21 cellular contexts compared by ENCODE assay signal in the genomic region with DNA sequence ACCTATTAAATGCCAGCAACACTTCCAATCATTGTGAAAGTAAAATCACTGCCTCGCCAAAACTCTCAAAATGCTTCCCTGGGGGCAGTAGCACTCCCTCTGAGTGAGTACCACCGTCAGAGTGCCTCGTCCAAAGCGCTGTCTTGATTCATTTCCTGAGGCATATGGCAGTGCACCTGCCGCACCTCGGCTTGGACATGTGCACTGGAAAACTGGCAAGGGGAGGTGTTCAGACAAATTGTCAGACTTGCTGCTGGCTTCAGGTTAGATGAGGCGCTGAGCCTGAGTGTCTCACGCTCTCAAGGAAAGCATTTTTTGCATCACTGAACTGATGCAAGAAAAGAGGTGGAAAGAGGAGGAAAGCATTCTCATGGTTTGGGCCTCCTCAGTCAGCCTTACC.
A peak's percentile ranks its signal among the peaks of the same experiment; 100 is the strongest.
DNase-seq lines count a peak whose midpoint lies in the region; ATAC-seq and TF ChIP-seq lines count a peak whose summit lies in the region.
"Had no signal": no experiment of that assay in that cellular context is flagged by ENCODE, and none has a peak within 500 bp of the region (broad histone marks: within the 10 kb centered on the region; RNA-seq: fewer than 3 reads in every experiment).

No MANE protein-coding gene starts in this region.

- DNase-seq in NCI-H82 (lab: John Stamatoyannopoulos, UW) (peak; percentile 57), NCI-H82 treated with DMSO at 0.1 percent for 48 hours (lab: John Stamatoyannopoulos, UW; ENCODE audit: unreplicated experiment) (no peak), IMR-90 (no peak), cerebellar cortex (ENCODE audit: low spot score) (peak; percentile 83), D341Med (ENCODE audit: low spot score) (no peak), foreskin fibroblast (no peak), RKO (ENCODE audit: low spot score) (no peak)
- no peak for DNase-seq in stimulated activated effector memory CD8-positive, alpha-beta T cell treated with anti-CD3 and anti-CD28 coated beads, Interleukin-12 subunit alpha, Interleukin-12 subunit beta, amount 100 ng/mL, for 72 hours (ENCODE audit: low spot score in 2 of 2)
- DNase-seq: DMS 273 treated with DMSO at 0.1 percent for 48 hours, GM23248, KG1, NCI-H1092 treated with DMSO at 0.1 percent for 48 hours, NCI-H2081 treated with DMSO at 0.1 percent for 48 hours, NCI-H226, NCI-H526, T-cell had no signal

- H2BK20ac ChIP-seq in IMR-90 (ENCODE audit: low read depth, low read length) = no peak overlapping the region

- no peak overlapping the region for H3K56ac ChIP-seq in IMR-90 (ENCODE audit: extremely low read depth, insufficient read depth, low read length)

- peak overlapping the region; percentile 5 for H2AK9ac ChIP-seq in IMR-90 (replicated peaks; ENCODE audit: low read depth, low read length, poor library complexity)

- no peak overlapping the region for H3K4me3 Mint-ChIP-seq in stimulated activated effector memory CD8-positive, alpha-beta T cell treated with anti-CD3 and anti-CD28 coated beads, Interleukin-12 subunit alpha, Interleukin-12 subunit beta, amount 100 ng/mL, for 72 hours
- H3K4me3 Mint-ChIP-seq: B cell, T-cell had no signal

- H2BK15ac ChIP-seq in IMR-90 (ENCODE audit: low read depth, low read length) = no peak overlapping the region

- H2AK5ac ChIP-seq in IMR-90 (ENCODE audit: low read depth, low read length) = no peak overlapping the region

- TF ChIP-seq CTCF in IMR-90 (conservative IDR thresholded peaks at IDR 0.05; ENCODE audit: low read depth, low read length) = no peak
- TF ChIP-seq CTCF in foreskin fibroblast (IDR thresholded peaks at IDR 0.05; ENCODE audit: low read depth, low read length) = no peak

- no peak overlapping the region for H3K4ac ChIP-seq in IMR-90 (ENCODE audit: low read depth, low read length)

- no peaks in the 10 kb centered on the region for H3K4me1 ChIP-seq in IMR-90 (ENCODE audit: control insufficient read depth, insufficient read depth, low read length)
- H3K4me1 ChIP-seq: A549, HAP-1 had no signal

- H3K23ac ChIP-seq in IMR-90 (ENCODE audit: low read depth, low read length) = no peak overlapping the region

- H3K4me2 ChIP-seq in IMR-90 (ENCODE audit: low read depth, low read length) = no peak overlapping the region
- H3K4me2 ChIP-seq: A549 had no signal

- no peaks in the 10 kb centered on the region for H3K79me1 ChIP-seq in IMR-90 (ENCODE audit: low read depth in 1 of 2, low read length in 2 of 2)

- H3K18ac ChIP-seq in IMR-90 (ENCODE audit: low read depth, low read length) = no peak overlapping the region

- no peak overlapping the region for H4K91ac ChIP-seq in IMR-90 (ENCODE audit: insufficient read depth, low read depth, low read length)

- H3K27ac ChIP-seq in IMR-90 (ENCODE audit: insufficient read depth, low read length) = no peak overlapping the region
- H3K27ac ChIP-seq: A549, GM23248, HL-60 had no signal

- no peak for TF ChIP-seq RAD21 in IMR-90 (IDR thresholded peaks at IDR 0.05; ENCODE audit: low read length)

- H3K9me1 ChIP-seq in IMR-90 (ENCODE audit: insufficient read depth, low read length) = no peaks in the 10 kb centered on the region

- no peak overlapping the region for H3K14ac ChIP-seq in IMR-90 (replicated peaks; ENCODE audit: low read depth, low read length)

- WGBS in IMR-90 (ENCODE audit: extremely low coverage in 2 of 2, insufficient read length in 1 of 2), 2 experiments = 88% methylated on average over 5 of the region's 8 CpGs; no CpG with 5 or more reads in 1 of the 2 experiments

- intact Hi-C loops in IMR-90 (cut with micrococcal nuclease) = no loop called here

- in situ Hi-C loops in IMR-90 (cut with MboI; ENCODE audit: low sequenced_read_pairs) = no loop called here

- no peak for TF ChIP-seq POLR2A in IMR-90 (IDR thresholded peaks at IDR 0.05; ENCODE audit: low read depth, low read length)

- no peak overlapping the region for H4K8ac ChIP-seq in IMR-90 (ENCODE audit: low read depth in 2 of 2, low read length in 2 of 2)

- no peaks in the 10 kb centered on the region for H3K9me3 ChIP-seq in IMR-90 (ENCODE audit: control insufficient read depth, insufficient read depth, low read length)
- H3K9me3 ChIP-seq: A549, HAP-1 had no signal

- H2BK5ac ChIP-seq in IMR-90 (ENCODE audit: low read depth, low read length, poor library complexity, severe bottlenecking) = no peak overlapping the region

- H4K5ac ChIP-seq in IMR-90 (ENCODE audit: low read depth, low read length) = no peak overlapping the region

- no peak overlapping the region for H3K4me3 ChIP-seq in IMR-90 (ENCODE audit: insufficient read depth, low read depth, low read length)
- H3K4me3 ChIP-seq in foreskin fibroblast (ENCODE audit: low read depth in 1 of 2, low read length in 2 of 2) = no peak overlapping the region
- H3K4me3 ChIP-seq: A549, GM23248, HAP-1 had no signal

- H3K27me3 ChIP-seq in IMR-90 (ENCODE audit: control insufficient read depth, insufficient read depth, low read length) = peaks cover 25% of the 10 kb centered on the region

- H2BK120ac ChIP-seq in IMR-90 (ENCODE audit: low read depth, low read length) = no peak overlapping the region

- H3K9me3 Mint-ChIP-seq in stimulated activated effector memory CD8-positive, alpha-beta T cell treated with anti-CD3 and anti-CD28 coated beads, Interleukin-12 subunit alpha, Interleukin-12 subunit beta, amount 100 ng/mL, for 72 hours = no peaks in the 10 kb centered on the region
- H3K9me3 Mint-ChIP-seq: T-cell had no signal

- CTCF ChIA-PET in IMR-90 (lab: Yijun Ruan, JAX) = no interaction called here

- H3K36me3 ChIP-seq in IMR-90 (ENCODE audit: control insufficient read depth, insufficient read depth, low read length) = no peaks in the 10 kb centered on the region
- H3K36me3 ChIP-seq: HAP-1 had no signal

- dilution Hi-C loops in IMR-90 (cut with HindIII; ENCODE audit: low sequenced_read_pairs, unreplicated experiment) = no loop called here

- ATAC-seq in IMR-90 (ENCODE audit: low read depth) = no peak
- no peak for ATAC-seq in stimulated activated effector memory CD8-positive, alpha-beta T cell treated with anti-CD3 and anti-CD28 coated beads, Interleukin-12 subunit alpha, Interleukin-12 subunit beta, amount 100 ng/mL, for 72 hours
- ATAC-seq: A549, Panc1, T-cell had no signal

- H3K9ac ChIP-seq in IMR-90 (ENCODE audit: low read depth, low read length) = no peak overlapping the region
- H3K9ac ChIP-seq: GM23248 had no signal

- no peak overlapping the region for H2AFZ ChIP-seq in IMR-90 (replicated peaks; ENCODE audit: low read length, poor library complexity)
- H2AFZ ChIP-seq: GM23248 had no signal

- no peaks in the 10 kb centered on the region for H3K36me3 Mint-ChIP-seq in stimulated activated effector memory CD8-positive, alpha-beta T cell treated with anti-CD3 and anti-CD28 coated beads, Interleukin-12 subunit alpha, Interleukin-12 subunit beta, amount 100 ng/mL, for 72 hours
- H3K36me3 Mint-ChIP-seq: T-cell had no signal

- POLR2A ChIA-PET in IMR-90 (lab: Charles Lee; ENCODE audit: unreplicated experiment) = no interaction called here

- H4K20me1 ChIP-seq in IMR-90 (ENCODE audit: insufficient read depth, low read length) = no peaks in the 10 kb centered on the region

- no TSS peak for BruUV-seq in IMR-90 (replicated peaks; lab: Mats Ljungman, UMichigan)

- H3K4me1 Mint-ChIP-seq in stimulated activated effector memory CD8-positive, alpha-beta T cell treated with anti-CD3 and anti-CD28 coated beads, Interleukin-12 subunit alpha, Interleukin-12 subunit beta, amount 100 ng/mL, for 72 hours = no peaks in the 10 kb centered on the region
- H3K4me1 Mint-ChIP-seq: B cell, T-cell had no signal

- peak overlapping the region; percentile 46 for H3K27ac Mint-ChIP-seq in stimulated activated effector memory CD8-positive, alpha-beta T cell treated with anti-CD3 and anti-CD28 coated beads, Interleukin-12 subunit alpha, Interleukin-12 subunit beta, amount 100 ng/mL, for 72 hours
- H3K27ac Mint-ChIP-seq: B cell, T-cell had no signal

TF ChIP-seq in IMR-90, 13 proteins besides CTCF, POLR2A, EP300 and RAD21:
- TF ChIP-seq MAZ (IDR thresholded peaks at IDR 0.05; ENCODE audit: borderline replicate concordance, low read depth, low read length) (no peak), SMC3 (IDR thresholded peaks at IDR 0.05; ENCODE audit: low read depth, low read length) (no peak), BHLHE40 (IDR thresholded peaks at IDR 0.05; ENCODE audit: low read depth, low read length) (no peak), MXI1 (IDR thresholded peaks at IDR 0.05; ENCODE audit: borderline replicate concordance, low read depth, low read length) (no peak), RFX5 (IDR thresholded peaks at IDR 0.05; ENCODE audit: low read depth, low read length) (no peak), CHD1 (IDR thresholded peaks at IDR 0.05; ENCODE audit: low read depth, low read length) (no peak), CEBPB (IDR thresholded peaks at IDR 0.05; ENCODE audit: low read depth, low read length) (no peak), RCOR1 (IDR thresholded peaks at IDR 0.05; ENCODE audit: insufficient replicate concordance, low read length) (no peak), NFE2L2 (IDR thresholded peaks at IDR 0.05; ENCODE audit: low read depth, low read length) (no peak), FOS (IDR thresholded peaks at IDR 0.05; ENCODE audit: low read depth, low read length) (no peak), MAFK (IDR thresholded peaks at IDR 0.05; ENCODE audit: low read depth, low read length) (no peak)
- TF ChIP-seq, protein P1, sequence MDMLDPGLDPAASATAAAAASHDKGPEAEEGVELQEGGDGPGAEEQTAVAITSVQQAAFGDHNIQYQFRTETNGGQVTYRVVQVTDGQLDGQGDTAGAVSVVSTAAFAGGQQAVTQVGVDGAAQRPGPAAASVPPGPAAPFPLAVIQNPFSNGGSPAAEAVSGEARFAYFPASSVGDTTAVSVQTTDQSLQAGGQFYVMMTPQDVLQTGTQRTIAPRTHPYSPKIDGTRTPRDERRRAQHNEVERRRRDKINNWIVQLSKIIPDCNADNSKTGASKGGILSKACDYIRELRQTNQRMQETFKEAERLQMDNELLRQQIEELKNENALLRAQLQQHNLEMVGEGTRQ (IDR thresholded peaks at IDR 0.05; ENCODE audit: low read depth, low read length) = no peak
- TF ChIP-seq, protein P2, sequence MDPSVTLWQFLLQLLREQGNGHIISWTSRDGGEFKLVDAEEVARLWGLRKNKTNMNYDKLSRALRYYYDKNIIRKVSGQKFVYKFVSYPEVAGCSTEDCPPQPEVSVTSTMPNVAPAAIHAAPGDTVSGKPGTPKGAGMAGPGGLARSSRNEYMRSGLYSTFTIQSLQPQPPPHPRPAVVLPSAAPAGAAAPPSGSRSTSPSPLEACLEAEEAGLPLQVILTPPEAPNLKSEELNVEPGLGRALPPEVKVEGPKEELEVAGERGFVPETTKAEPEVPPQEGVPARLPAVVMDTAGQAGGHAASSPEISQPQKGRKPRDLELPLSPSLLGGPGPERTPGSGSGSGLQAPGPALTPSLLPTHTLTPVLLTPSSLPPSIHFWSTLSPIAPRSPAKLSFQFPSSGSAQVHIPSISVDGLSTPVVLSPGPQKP (IDR thresholded peaks at IDR 0.05; ENCODE audit: borderline replicate concordance, low read depth, low read length) = no peak

Comparison
In these comparisons a context has a peak if more than half of its experiments do, and no peak if none do; other contexts are left out.
1. DNase-seq: peak in NCI-H82 (single experiment) and cerebellar cortex (single experiment); none in NCI-H82 treated with DMSO at 0.1 percent for 48 hours (single experiment), IMR-90 (single experiment), stimulated activated effector memory CD8-positive, alpha-beta T cell treated with anti-CD3 and anti-CD28 coated beads, Interleukin-12 subunit alpha, Interleukin-12 subunit beta, amount 100 ng/mL, for 72 hours (0 of 2), D341Med (single experiment), foreskin fibroblast (0 of 2) and RKO (single experiment).